ENCODE assay signal across 2 cellular contexts in the genomic region with DNA sequence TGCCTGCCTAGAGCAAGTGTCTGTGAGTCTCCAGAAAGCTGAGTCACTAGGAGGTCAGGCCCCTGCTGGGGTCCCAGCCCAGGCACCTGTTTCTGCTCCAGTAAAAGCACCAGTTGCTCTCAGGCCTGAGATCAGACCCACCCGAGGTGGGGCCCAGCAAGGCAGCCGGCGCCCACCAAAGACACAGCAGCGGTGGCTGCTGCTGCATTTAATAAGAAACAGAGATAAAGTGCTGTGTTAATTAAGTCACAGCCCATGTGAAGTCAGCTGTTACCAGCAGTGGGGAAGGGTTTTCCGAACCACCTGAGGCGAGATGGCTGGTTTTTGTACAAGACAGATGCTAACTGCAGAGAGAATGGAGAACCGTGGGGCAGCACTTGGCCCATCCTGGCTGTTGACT.
TF ChIP-seq lines count a peak whose summit lies in the region.

No MANE protein-coding gene starts in this region.

TF ChIP-seq in SK-N-SH, 30 proteins besides CTCF, POLR2A, EP300 and RAD21 (continued from another document):
- TF ChIP-seq, protein P1, sequence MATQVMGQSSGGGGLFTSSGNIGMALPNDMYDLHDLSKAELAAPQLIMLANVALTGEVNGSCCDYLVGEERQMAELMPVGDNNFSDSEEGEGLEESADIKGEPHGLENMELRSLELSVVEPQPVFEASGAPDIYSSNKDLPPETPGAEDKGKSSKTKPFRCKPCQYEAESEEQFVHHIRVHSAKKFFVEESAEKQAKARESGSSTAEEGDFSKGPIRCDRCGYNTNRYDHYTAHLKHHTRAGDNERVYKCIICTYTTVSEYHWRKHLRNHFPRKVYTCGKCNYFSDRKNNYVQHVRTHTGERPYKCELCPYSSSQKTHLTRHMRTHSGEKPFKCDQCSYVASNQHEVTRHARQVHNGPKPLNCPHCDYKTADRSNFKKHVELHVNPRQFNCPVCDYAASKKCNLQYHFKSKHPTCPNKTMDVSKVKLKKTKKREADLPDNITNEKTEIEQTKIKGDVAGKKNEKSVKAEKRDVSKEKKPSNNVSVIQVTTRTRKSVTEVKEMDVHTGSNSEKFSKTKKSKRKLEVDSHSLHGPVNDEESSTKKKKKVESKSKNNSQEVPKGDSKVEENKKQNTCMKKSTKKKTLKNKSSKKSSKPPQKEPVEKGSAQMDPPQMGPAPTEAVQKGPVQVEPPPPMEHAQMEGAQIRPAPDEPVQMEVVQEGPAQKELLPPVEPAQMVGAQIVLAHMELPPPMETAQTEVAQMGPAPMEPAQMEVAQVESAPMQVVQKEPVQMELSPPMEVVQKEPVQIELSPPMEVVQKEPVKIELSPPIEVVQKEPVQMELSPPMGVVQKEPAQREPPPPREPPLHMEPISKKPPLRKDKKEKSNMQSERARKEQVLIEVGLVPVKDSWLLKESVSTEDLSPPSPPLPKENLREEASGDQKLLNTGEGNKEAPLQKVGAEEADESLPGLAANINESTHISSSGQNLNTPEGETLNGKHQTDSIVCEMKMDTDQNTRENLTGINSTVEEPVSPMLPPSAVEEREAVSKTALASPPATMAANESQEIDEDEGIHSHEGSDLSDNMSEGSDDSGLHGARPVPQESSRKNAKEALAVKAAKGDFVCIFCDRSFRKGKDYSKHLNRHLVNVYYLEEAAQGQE (IDR thresholded peaks at IDR 0.05; ENCODE audit: low read depth, low read length) = no peak
- TF ChIP-seq TEAD4 (IDR thresholded peaks at IDR 0.05; ENCODE audit: borderline replicate concordance, insufficient read depth) (no peak), NRF1 (IDR thresholded peaks at IDR 0.05; ENCODE audit: low read depth, low read length) (no peak), SMC3 (IDR thresholded peaks at IDR 0.05; ENCODE audit: low read depth, low read length) (no peak), FOXJ3 (CRISPR knock-in tag; IDR thresholded peaks at IDR 0.05) (0 out of 2 replicates have a peak, but pooled peaks have one; percentile 11), MXI1 (IDR thresholded peaks at IDR 0.05; ENCODE audit: low read depth, low read length) (no peak), NFIC (IDR thresholded peaks at IDR 0.05; ENCODE audit: borderline replicate concordance) (no peak), RFX5 (IDR thresholded peaks at IDR 0.05; ENCODE audit: low read length) (peak; percentile 90), TCF12 (IDR thresholded peaks at IDR 0.05) (no peak), TAF1 (IDR thresholded peaks at IDR 0.05; ENCODE audit: borderline replicate concordance, low read depth, low read length) (no peak), ELF1 (IDR thresholded peaks at IDR 0.05) (no peak), CHD2 (IDR thresholded peaks at IDR 0.05; ENCODE audit: low read length, partially characterized antibody) (no peak), JUND (IDR thresholded peaks at IDR 0.05) (no peak), MEF2A (IDR thresholded peaks at IDR 0.05; ENCODE audit: borderline replicate concordance, low read depth) (no peak)
- TF ChIP-seq, protein P2, sequence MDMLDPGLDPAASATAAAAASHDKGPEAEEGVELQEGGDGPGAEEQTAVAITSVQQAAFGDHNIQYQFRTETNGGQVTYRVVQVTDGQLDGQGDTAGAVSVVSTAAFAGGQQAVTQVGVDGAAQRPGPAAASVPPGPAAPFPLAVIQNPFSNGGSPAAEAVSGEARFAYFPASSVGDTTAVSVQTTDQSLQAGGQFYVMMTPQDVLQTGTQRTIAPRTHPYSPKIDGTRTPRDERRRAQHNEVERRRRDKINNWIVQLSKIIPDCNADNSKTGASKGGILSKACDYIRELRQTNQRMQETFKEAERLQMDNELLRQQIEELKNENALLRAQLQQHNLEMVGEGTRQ (IDR thresholded peaks at IDR 0.05; ENCODE audit: borderline replicate concordance, low read depth, low read length) = no peak
- TF ChIP-seq, protein P3, sequence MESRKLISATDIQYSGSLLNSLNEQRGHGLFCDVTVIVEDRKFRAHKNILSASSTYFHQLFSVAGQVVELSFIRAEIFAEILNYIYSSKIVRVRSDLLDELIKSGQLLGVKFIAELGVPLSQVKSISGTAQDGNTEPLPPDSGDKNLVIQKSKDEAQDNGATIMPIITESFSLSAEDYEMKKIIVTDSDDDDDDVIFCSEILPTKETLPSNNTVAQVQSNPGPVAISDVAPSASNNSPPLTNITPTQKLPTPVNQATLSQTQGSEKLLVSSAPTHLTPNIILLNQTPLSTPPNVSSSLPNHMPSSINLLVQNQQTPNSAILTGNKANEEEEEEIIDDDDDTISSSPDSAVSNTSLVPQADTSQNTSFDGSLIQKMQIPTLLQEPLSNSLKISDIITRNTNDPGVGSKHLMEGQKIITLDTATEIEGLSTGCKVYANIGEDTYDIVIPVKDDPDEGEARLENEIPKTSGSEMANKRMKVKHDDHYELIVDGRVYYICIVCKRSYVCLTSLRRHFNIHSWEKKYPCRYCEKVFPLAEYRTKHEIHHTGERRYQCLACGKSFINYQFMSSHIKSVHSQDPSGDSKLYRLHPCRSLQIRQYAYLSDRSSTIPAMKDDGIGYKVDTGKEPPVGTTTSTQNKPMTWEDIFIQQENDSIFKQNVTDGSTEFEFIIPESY (IDR thresholded peaks at IDR 0.05; ENCODE audit: borderline replicate concordance, low read depth) = no peak
- TF ChIP-seq, protein P4, sequence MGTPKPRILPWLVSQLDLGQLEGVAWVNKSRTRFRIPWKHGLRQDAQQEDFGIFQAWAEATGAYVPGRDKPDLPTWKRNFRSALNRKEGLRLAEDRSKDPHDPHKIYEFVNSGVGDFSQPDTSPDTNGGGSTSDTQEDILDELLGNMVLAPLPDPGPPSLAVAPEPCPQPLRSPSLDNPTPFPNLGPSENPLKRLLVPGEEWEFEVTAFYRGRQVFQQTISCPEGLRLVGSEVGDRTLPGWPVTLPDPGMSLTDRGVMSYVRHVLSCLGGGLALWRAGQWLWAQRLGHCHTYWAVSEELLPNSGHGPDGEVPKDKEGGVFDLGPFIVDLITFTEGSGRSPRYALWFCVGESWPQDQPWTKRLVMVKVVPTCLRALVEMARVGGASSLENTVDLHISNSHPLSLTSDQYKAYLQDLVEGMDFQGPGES (IDR thresholded peaks at IDR 0.05; ENCODE audit: low read depth, low read length) = no peak
- TF ChIP-seq, protein P5, sequence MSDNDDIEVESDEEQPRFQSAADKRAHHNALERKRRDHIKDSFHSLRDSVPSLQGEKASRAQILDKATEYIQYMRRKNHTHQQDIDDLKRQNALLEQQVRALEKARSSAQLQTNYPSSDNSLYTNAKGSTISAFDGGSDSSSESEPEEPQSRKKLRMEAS (IDR thresholded peaks at IDR 0.05; ENCODE audit: low read depth) = no peak

TF ChIP-seq in SK-N-SH treated with all-trans-retinoic acid at 6 μM for 48 hours, 23 proteins besides CTCF, POLR2A, EP300 and RAD21 (continued from another document):
- TF ChIP-seq, protein P6, sequence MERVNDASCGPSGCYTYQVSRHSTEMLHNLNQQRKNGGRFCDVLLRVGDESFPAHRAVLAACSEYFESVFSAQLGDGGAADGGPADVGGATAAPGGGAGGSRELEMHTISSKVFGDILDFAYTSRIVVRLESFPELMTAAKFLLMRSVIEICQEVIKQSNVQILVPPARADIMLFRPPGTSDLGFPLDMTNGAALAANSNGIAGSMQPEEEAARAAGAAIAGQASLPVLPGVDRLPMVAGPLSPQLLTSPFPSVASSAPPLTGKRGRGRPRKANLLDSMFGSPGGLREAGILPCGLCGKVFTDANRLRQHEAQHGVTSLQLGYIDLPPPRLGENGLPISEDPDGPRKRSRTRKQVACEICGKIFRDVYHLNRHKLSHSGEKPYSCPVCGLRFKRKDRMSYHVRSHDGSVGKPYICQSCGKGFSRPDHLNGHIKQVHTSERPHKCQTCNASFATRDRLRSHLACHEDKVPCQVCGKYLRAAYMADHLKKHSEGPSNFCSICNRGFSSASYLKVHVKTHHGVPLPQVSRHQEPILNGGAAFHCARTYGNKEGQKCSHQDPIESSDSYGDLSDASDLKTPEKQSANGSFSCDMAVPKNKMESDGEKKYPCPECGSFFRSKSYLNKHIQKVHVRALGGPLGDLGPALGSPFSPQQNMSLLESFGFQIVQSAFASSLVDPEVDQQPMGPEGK (CRISPR knock-in tag; IDR thresholded peaks at IDR 0.05; ENCODE audit: borderline replicate concordance) = no peak
- TF ChIP-seq, protein P7, sequence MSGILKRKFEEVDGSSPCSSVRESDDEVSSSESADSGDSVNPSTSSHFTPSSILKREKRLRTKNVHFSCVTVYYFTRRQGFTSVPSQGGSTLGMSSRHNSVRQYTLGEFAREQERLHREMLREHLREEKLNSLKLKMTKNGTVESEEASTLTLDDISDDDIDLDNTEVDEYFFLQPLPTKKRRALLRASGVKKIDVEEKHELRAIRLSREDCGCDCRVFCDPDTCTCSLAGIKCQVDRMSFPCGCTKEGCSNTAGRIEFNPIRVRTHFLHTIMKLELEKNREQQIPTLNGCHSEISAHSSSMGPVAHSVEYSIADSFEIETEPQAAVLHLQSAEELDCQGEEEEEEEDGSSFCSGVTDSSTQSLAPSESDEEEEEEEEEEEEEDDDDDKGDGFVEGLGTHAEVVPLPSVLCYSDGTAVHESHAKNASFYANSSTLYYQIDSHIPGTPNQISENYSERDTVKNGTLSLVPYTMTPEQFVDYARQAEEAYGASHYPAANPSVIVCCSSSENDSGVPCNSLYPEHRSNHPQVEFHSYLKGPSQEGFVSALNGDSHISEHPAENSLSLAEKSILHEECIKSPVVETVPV (CRISPR knock-in tag; IDR thresholded peaks at IDR 0.05) = no peak
- no peak for TF ChIP-seq SNAI2 (CRISPR knock-in tag; IDR thresholded peaks at IDR 0.05)
